In the genomic region with DNA sequence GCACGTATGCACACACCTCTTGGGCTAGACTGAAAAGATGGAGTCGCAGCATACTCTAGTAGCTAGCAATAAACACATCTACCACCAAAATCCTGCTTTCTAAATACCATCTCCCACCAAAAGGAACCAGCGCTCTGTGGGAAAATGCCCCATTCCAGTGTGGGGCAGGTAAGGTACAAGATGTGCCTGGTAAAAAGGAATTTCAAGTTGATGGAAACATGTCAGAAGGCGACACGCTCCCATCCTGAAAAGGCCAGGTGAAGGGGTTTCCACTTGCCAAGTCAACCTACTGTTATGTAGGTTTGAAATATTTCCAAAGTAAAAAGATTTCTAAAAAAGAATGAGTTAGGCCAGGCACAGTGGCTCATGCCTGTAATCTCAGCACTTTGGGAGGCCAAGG, we compare ENCODE assay signal across 23 cellular contexts. TPM values are rescaled to one million over a fixed set of nuclear protein-coding genes. Genes with fewer than 3 reads are reported as not detected.
"Had no signal": no experiment of that assay in that cellular context is flagged by ENCODE, and none has a peak within 500 bp of the region (broad histone marks: within the 10 kb centered on the region; RNA-seq: fewer than 3 reads in every experiment).

No MANE protein-coding gene starts in this region.

- FAIRE-seq: RCC 7860 had no signal

- DNase-seq: Kasumi-1, KG1, MM.1S, NCI-H1092 treated with DMSO at 0.1 percent for 48 hours, NCI-H1436, NCI-H187, NCI-H2029, NCI-H2081 treated with DMSO at 0.1 percent for 48 hours, NCI-H2171, NCI-H226, NCI-H446, NCI-H510A, NCI-H524 treated with DMSO at 0.1 percent for 48 hours, NCI-H69, NCI-H774, Right ventricle myocardium superior, RPMI8226, SIG-M5 had no signal

- H3K4me3 ChIP-seq: SJSA1, SK-N-MC had no signal

- H3K4me1 ChIP-seq: SJSA1 had no signal

- H3K27me3 ChIP-seq: SJSA1 had no signal

- H3K9me3 ChIP-seq: SJSA1 had no signal

- H3K27ac ChIP-seq: SJSA1, SK-N-MC had no signal

RNA-seq across cellular contexts. Expression of gene TSSK2, which starts 17.7 kb away (rescaled TPM):
- total RNA-seq: HT-29, M059J, Right ventricle myocardium superior, SJSA1 had no signal

RNA-seq across cellular contexts. Expression of gene GSC2, which starts 36.7 kb away (rescaled TPM):
- total RNA-seq: HT-29, M059J, Right ventricle myocardium superior, SJSA1 had no signal
